ENCODE assay signal across 10 cellular contexts in the genomic region with DNA sequence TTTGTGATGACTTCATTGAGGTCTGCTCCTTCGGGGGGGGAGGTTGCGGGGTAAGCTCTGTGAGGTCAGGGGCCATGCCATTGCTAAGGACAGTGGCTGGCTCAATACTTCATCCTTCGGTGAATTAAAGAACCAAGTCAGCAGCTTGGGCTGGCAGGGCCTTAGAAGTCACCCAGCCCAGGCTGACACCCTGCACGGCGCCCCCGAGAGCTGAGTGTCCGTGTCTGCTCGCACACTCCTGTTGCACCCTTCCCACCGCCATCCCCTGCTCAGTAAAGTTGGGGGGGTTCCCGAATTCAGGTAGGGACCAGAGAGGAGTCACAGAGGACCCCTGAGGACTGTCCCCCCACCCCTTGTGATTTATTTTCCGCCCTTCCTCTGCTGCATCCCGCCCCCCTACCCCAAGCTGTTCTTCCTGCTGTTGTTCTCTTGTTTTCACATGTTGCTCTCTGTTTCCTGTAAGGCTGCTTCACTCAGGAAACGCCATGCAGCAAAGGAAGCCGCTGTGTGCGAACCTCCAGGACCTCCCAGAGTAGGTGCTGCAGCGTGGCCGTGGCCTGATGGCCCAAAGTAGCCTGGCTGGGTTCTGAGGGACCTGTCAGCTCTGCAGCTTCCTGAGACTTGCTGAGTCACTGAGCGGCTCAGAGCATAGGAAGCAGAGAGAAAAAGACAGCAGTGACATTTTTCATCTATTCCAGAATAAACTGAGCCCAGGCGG. TPM values are rescaled to one million over a fixed set of nuclear protein-coding genes. Genes with fewer than 3 reads are reported as not detected.
DNase-seq lines count a peak whose midpoint lies in the region; ATAC-seq and TF ChIP-seq lines count a peak whose summit lies in the region.
"Had no signal": no experiment of that assay in that cellular context is flagged by ENCODE, and none has a peak within 500 bp of the region (broad histone marks: within the 10 kb centered on the region; RNA-seq: fewer than 3 reads in every experiment).

No MANE protein-coding gene starts in this region.

- no peaks in the 10 kb centered on the region for H3K9me2 ChIP-seq in GM23338 (ENCODE audit: insufficient read depth)

- no peak for DNase-seq in GM23338 (ENCODE audit: low spot score)
- DNase-seq in activated CD4-positive, alpha-beta T cell treated with anti-CD3 and anti-CD28 coated beads, Interleukin-2, amount 50 U/mL, for 1 hour, result peak; percentile 31
- peak; percentile 38 for DNase-seq in stimulated activated CD4-positive, alpha-beta T cell treated with anti-CD3 and anti-CD28 coated beads, Interleukin-12 subunit alpha, Interleukin-12 subunit beta, amount 100 ng/mL, for 4 hours
- DNase-seq in tibial artery, result no peak
- no peak for DNase-seq in kidney tubule cell (ENCODE audit: low spot score)
- DNase-seq in NCI-H2029 (lab: John Stamatoyannopoulos, UW), result no peak

- intact Hi-C loops in tibial artery (cut with DNase I; ENCODE audit: low total_unique reads), result no loop called here

- H3K9me3 Mint-ChIP-seq in GM23338, result no peaks in the 10 kb centered on the region

- ATAC-seq in GM23338 (no peak; the same call in 1 of the 3 replicates), esophagus mucosa (peak; percentile 26), HG03159 (IDR thresholded peaks at IDR 0.05; ENCODE audit: unreplicated experiment) (no peak)

- H3K4me2 ChIP-seq in GM23338, result no peak overlapping the region
- H3K4me2 ChIP-seq: KMS-11 had no signal

- no peaks in the 10 kb centered on the region; the same call in 2 of the 3 replicates for H3K36me3 Mint-ChIP-seq in GM23338 (ENCODE audit: low read depth)

- H4K20me1 ChIP-seq in GM23338 (replicated peaks; ENCODE audit: insufficient read depth), result no peaks in the 10 kb centered on the region

- H3K36me3 ChIP-seq in GM23338 (ENCODE audit: insufficient read depth) (no peaks in the 10 kb centered on the region), tibial artery (no peaks in the 10 kb centered on the region)

- H3K4me3 Mint-ChIP-seq in GM23338, result no peak overlapping the region

- no peak overlapping the region for H3K4me3 ChIP-seq in GM23338
- H3K4me3 ChIP-seq in tibial artery, result no peak overlapping the region

- no peak for TF ChIP-seq CTCF in GM23338 (conservative IDR thresholded peaks at IDR 0.05; ENCODE audit: low read depth in 2 of 2)
- TF ChIP-seq CTCF in tibial artery (IDR thresholded peaks at IDR 0.05), result no peak

- H3F3A ChIP-seq in GM23338 (replicated peaks; ENCODE audit: low read depth), result no peaks in the 10 kb centered on the region

- H3K27me3 Mint-ChIP-seq in GM23338 (ENCODE audit: insufficient read depth, low read depth, poor library complexity), result peaks cover 6% of the 10 kb centered on the region

- H3K27ac Mint-ChIP-seq in GM23338, result peak overlapping the region; percentile 53

- H2AFZ ChIP-seq in GM23338, result 0 out of 2 replicates have a peak overlapping the region, but pooled peaks have one; percentile 18

- no peaks in the 10 kb centered on the region for H3K9me3 ChIP-seq in tibial artery

- H3K27me3 ChIP-seq in GM23338 (ENCODE audit: insufficient read depth) (no peaks in the 10 kb centered on the region), tibial artery (peaks cover 0 to 12% of the 10 kb centered on the region in 2 donors)

- H3K27ac ChIP-seq in GM23338 (ENCODE audit: low read depth) (no peak overlapping the region), tibial artery (no peak overlapping the region)
- H3K27ac ChIP-seq: KMS-11 had no signal

- peaks cover 9% of the 10 kb centered on the region; the same call in 2 of the 3 replicates for H3K4me1 Mint-ChIP-seq in GM23338

- H3K4me1 ChIP-seq in GM23338 (ENCODE audit: insufficient read depth) (no peaks in the 10 kb centered on the region; the same call in 1 of the 2 replicates), tibial artery (no peaks in the 10 kb centered on the region)

- no peaks in the 10 kb centered on the region for H3K79me2 ChIP-seq in GM23338 (replicated peaks; ENCODE audit: insufficient read depth)

TF ChIP-seq in GM23338, 12 proteins besides CTCF, POLR2A, EP300 and RAD21 (continues in another document):
- TF ChIP-seq, protein P1, sequence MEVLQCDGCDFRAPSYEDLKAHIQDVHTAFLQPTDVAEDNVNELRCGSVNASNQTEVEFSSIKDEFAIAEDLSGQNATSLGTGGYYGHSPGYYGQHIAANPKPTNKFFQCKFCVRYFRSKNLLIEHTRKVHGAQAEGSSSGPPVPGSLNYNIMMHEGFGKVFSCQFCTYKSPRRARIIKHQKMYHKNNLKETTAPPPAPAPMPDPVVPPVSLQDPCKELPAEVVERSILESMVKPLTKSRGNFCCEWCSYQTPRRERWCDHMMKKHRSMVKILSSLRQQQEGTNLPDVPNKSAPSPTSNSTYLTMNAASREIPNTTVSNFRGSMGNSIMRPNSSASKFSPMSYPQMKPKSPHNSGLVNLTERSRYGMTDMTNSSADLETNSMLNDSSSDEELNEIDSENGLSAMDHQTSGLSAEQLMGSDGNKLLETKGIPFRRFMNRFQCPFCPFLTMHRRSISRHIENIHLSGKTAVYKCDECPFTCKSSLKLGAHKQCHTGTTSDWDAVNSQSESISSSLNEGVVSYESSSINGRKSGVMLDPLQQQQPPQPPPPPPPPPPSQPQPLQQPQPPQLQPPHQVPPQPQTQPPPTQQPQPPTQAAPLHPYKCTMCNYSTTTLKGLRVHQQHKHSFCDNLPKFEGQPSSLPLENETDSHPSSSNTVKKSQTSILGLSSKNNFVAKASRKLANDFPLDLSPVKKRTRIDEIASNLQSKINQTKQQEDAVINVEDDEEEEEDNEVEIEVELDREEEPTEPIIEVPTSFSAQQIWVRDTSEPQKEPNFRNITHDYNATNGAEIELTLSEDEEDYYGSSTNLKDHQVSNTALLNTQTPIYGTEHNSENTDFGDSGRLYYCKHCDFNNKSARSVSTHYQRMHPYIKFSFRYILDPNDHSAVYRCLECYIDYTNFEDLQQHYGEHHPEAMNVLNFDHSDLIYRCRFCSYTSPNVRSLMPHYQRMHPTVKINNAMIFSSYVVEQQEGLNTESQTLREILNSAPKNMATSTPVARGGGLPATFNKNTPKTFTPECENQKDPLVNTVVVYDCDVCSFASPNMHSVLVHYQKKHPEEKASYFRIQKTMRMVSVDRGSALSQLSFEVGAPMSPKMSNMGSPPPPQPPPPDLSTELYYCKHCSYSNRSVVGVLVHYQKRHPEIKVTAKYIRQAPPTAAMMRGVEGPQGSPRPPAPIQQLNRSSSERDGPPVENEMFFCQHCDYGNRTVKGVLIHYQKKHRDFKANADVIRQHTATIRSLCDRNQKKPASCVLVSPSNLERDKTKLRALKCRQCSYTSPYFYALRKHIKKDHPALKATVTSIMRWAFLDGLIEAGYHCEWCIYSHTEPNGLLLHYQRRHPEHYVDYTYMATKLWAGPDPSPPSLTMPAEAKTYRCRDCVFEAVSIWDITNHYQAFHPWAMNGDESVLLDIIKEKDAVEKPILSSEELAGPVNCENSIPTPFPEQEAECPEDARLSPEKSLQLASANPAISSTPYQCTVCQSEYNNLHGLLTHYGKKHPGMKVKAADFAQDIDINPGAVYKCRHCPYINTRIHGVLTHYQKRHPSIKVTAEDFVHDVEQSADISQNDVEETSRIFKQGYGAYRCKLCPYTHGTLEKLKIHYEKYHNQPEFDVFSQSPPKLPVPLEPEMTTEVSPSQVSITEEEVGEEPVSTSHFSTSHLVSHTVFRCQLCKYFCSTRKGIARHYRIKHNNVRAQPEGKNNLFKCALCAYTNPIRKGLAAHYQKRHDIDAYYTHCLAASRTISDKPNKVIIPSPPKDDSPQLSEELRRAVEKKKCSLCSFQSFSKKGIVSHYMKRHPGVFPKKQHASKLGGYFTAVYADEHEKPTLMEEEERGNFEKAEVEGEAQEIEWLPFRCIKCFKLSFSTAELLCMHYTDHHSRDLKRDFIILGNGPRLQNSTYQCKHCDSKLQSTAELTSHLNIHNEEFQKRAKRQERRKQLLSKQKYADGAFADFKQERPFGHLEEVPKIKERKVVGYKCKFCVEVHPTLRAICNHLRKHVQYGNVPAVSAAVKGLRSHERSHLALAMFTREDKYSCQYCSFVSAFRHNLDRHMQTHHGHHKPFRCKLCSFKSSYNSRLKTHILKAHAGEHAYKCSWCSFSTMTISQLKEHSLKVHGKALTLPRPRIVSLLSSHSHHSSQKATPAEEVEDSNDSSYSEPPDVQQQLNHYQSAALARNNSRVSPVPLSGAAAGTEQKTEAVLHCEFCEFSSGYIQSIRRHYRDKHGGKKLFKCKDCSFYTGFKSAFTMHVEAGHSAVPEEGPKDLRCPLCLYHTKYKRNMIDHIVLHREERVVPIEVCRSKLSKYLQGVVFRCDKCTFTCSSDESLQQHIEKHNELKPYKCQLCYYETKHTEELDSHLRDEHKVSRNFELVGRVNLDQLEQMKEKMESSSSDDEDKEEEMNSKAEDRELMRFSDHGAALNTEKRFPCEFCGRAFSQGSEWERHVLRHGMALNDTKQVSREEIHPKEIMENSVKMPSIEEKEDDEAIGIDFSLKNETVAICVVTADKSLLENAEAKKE (CRISPR knock-in tag; IDR thresholded peaks at IDR 0.05), result no peak
- TF ChIP-seq, protein P2, sequence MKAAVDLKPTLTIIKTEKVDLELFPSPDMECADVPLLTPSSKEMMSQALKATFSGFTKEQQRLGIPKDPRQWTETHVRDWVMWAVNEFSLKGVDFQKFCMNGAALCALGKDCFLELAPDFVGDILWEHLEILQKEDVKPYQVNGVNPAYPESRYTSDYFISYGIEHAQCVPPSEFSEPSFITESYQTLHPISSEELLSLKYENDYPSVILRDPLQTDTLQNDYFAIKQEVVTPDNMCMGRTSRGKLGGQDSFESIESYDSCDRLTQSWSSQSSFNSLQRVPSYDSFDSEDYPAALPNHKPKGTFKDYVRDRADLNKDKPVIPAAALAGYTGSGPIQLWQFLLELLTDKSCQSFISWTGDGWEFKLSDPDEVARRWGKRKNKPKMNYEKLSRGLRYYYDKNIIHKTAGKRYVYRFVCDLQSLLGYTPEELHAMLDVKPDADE (IDR thresholded peaks at IDR 0.05), result no peak
- TF ChIP-seq NANOG (IDR thresholded peaks at IDR 0.05; ENCODE audit: borderline replicate concordance), result no peak
- TF ChIP-seq STAT1 (IDR thresholded peaks at IDR 0.05; ENCODE audit: unreplicated experiment), result no peak

RNA-seq across cellular contexts. Expression of a gene that starts 14.4 kb away (rescaled TPM):
- 0.27 TPM in 1 of 2 replicates, not detected in the other for total RNA-seq in GM23338 (2014; rRNA removed; shearing (Covaris generic))
- polyA plus RNA-seq in GM23338 (2016; fragmentation: Nextera tagmentation; extraction: Ambion mirVana), result 0.10 TPM in 1 of 2 replicates, not detected in the other
- 0.20 TPM for total RNA-seq in esophagus mucosa
- polyA plus RNA-seq: keratinocyte had no signal

RNA-seq across cellular contexts. Expression of a gene that starts 21.7 kb away (rescaled TPM):
- 1.6 and 2.1 TPM in 2 replicates for total RNA-seq in GM23338 (2014; rRNA removed; shearing (Covaris generic))
- polyA plus RNA-seq in GM23338 (2016; fragmentation: Nextera tagmentation; extraction: Ambion mirVana), result 1.7 and 2.3 TPM in 2 replicates
- 0.80 TPM for total RNA-seq in esophagus mucosa

RNA-seq across cellular contexts. Expression of a gene that starts 45.0 kb away (rescaled TPM):
- not detected in 2 replicates for total RNA-seq in GM23338 (2014; rRNA removed; shearing (Covaris generic))
- not detected in 2 replicates for polyA plus RNA-seq in GM23338 (2016; fragmentation: Nextera tagmentation; extraction: Ambion mirVana)
- not detected for total RNA-seq in esophagus mucosa
- polyA plus RNA-seq: keratinocyte had no signal

Comparison
In these comparisons a context has a peak if more than half of its experiments do, and no peak if none do; other contexts are left out.
1. DNase-seq: peak in activated CD4-positive, alpha-beta T cell treated with anti-CD3 and anti-CD28 coated beads, Interleukin-2, amount 50 U/mL, for 1 hour (single experiment) and stimulated activated CD4-positive, alpha-beta T cell treated with anti-CD3 and anti-CD28 coated beads, Interleukin-12 subunit alpha, Interleukin-12 subunit beta, amount 100 ng/mL, for 4 hours (single experiment); none in GM23338 (single experiment), tibial artery (0 of 2), kidney tubule cell (single experiment) and NCI-H2029 (single experiment).